In the genomic region with DNA sequence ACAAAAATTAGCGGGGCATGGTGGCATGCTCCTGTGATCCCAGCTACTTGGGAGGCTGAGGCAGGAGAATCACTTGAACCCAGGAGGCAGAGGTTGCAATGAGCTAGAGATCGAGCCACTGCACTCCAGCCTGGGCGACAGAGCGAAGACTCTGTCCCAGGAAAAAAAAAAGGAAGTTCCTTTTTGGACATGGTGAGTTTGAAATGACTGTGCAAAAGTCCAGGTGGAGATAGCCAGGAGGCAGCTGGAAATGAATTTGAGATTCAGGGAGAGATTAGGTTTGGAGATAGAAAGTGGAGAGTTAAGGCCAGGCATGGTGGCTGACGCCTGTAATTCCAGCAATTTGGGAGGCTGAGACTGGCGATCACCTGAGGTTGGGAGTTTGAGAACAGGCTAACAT, we compare ENCODE assay signal across 22 cellular contexts.
"Had no signal": no experiment of that assay in that cellular context is flagged by ENCODE, and none has a peak within 500 bp of the region (broad histone marks: within the 10 kb centered on the region; RNA-seq: fewer than 3 reads in every experiment).

No MANE protein-coding gene starts in this region.

- H3K27me3 ChIP-seq: ascending aorta, cardiac muscle cell, right lobe of liver, uterus had no signal

- H3K27ac ChIP-seq: ascending aorta, cardiac muscle cell, coronary artery, right lobe of liver, thoracic aorta, uterus, WERI-Rb-1 had no signal

- DNase-seq: activated CD4-positive, alpha-beta T cell treated with anti-CD3 and anti-CD28 coated beads for 48 hours; activated CD4-positive, alpha-beta T cell treated with anti-CD3 and anti-CD28 coated beads, Interleukin-2, amount 50 U/mL, for 48 hours; activated CD8-positive, alpha-beta memory T cell treated with anti-CD3 and anti-CD28 coated beads, Interleukin-2, amount 50 U/mL, for 4 hours; activated gamma-delta T cell; activated naive CD4-positive, alpha-beta T cell treated with anti-CD3 and anti-CD28 coated beads, Interleukin-2, amount 10 ng/mL, durations not matched to agents 7 days and 5 days; activated naive CD8-positive, alpha-beta T cell treated with anti-CD3 and anti-CD28 coated beads, Interleukin-2, amount 10 ng/mL, durations not matched to agents 7 days and 5 days; activated T-cell treated with anti-CD3 and anti-CD28 coated beads, Interleukin-2, amount 50 U/mL, for 24 hours; cerebellar nuclear complex; effector memory CD8-positive, alpha-beta T cell; kidney glomerular epithelial cell; mammary epithelial cell; right lobe of liver; stimulated activated CD4-positive, alpha-beta T cell treated with anti-CD3 and anti-CD28 coated beads, Interleukin-2, amount 100 ng/mL, for 48 hours; stimulated activated naive CD4-positive, alpha-beta T cell treated with Interleukin-2 at 50 U/mL for 16 hours; T-helper 2 cell; WERI-Rb-1 had no signal

- H3K4me3 ChIP-seq: ascending aorta, cardiac muscle cell, coronary artery, right lobe of liver, thoracic aorta, uterus had no signal

- ATAC-seq: activated CD4-positive, CD25-positive, alpha-beta regulatory T cell treated with anti-CD3 and anti-CD28 coated beads, Interleukin-2, amount 50 U/mL, for 24 hours; effector memory CD8-positive, alpha-beta T cell had no signal

- H3K4me1 ChIP-seq: ascending aorta, right lobe of liver, uterus had no signal

- H3K36me3 ChIP-seq: ascending aorta, cardiac muscle cell, right lobe of liver, thoracic aorta, uterus, WERI-Rb-1 had no signal

- H3K9me3 ChIP-seq: ascending aorta, right lobe of liver, thoracic aorta, uterus had no signal
